Comparison of ENCODE assay signal across 8 cellular contexts in genomic region chrX:47190445-47191269, GRCh38. TPM values are rescaled to one million over a fixed set of nuclear protein-coding genes. Genes with fewer than 3 reads are reported as not detected.
DNase-seq lines count a peak whose midpoint lies in the region; FAIRE-seq lines count a peak whose summit lies in the region.

No MANE protein-coding gene starts in this region.

- no peaks in the 10 kb centered on the region for H3K36me3 ChIP-seq in SJCRH30

- H3K27me3 ChIP-seq in SJCRH30 = no peaks in the 10 kb centered on the region

- DNase-seq in HCEC 1CT (peak; percentile 91), MV-4-11 (lab: John Stamatoyannopoulos, UW) (peak; percentile 90), SJCRH30 (peak; percentile 90 to 91), germinal center (ENCODE audit: low spot score) (peak; percentile 87), nucleus accumbens (lab: John Stamatoyannopoulos, UW) (peak; percentile 5 to 92 (median 72)), superior temporal gyrus (ENCODE audit: extremely low spot score) (peak; percentile 85)
- peak; percentile 39 to 68 (median 52) for DNase-seq in activated naive CD4-positive, alpha-beta T cell (lab: John Stamatoyannopoulos, UW)

- H3K9me3 ChIP-seq in SJCRH30 (replicated peaks) = no peaks in the 10 kb centered on the region

- H3K27ac ChIP-seq in SJCRH30 = peak overlapping the region; percentile 1; the same call in 1 of the 2 replicates

- peak; percentile 96 for FAIRE-seq in G401.6 (lab: Jason Lieb, UNC)

- no peaks in the 10 kb centered on the region for H3K4me1 ChIP-seq in SJCRH30

- peak overlapping the region; percentile 60 for H3K4me3 ChIP-seq in SJCRH30

RNA-seq across cellular contexts. Expression of gene UBA1, which starts 3.0 kb away (rescaled TPM):
- total RNA-seq in SJCRH30 (2014; rRNA removed; shearing (Covaris generic)) = 152 and 158 TPM in 2 replicates

RNA-seq across cellular contexts. Expression of gene CDK16, which starts 27.8 kb away (rescaled TPM):
- 68.5 and 71.8 TPM in 2 replicates for total RNA-seq in SJCRH30 (2014; rRNA removed; shearing (Covaris generic))

RNA-seq across cellular contexts. Expression of gene USP11, which starts 42.2 kb away (rescaled TPM):
- 51.0 and 53.4 TPM in 2 replicates for total RNA-seq in SJCRH30 (2014; rRNA removed; shearing (Covaris generic))

RNA-seq across cellular contexts. Expression of gene RBM10, which starts 45.6 kb away (rescaled TPM):
- total RNA-seq in SJCRH30 (2014; rRNA removed; shearing (Covaris generic)) = 51.7 and 52.3 TPM in 2 replicates

RNA-seq across cellular contexts. Expression of gene NDUFB11, which starts 46.2 kb away (rescaled TPM):
- total RNA-seq in SJCRH30 (2014; rRNA removed; shearing (Covaris generic)) = 92.7 and 122 TPM in 2 replicates

Comparison
In these comparisons a context has a peak if more than half of its experiments do, and no peak if none do; other contexts are left out.
1. Peak in every context shown above with its lines: DNase-seq, H3K4me3 ChIP-seq and H3K27ac ChIP-seq.